ENCODE assay signal across 9 cellular contexts in the genomic region with DNA sequence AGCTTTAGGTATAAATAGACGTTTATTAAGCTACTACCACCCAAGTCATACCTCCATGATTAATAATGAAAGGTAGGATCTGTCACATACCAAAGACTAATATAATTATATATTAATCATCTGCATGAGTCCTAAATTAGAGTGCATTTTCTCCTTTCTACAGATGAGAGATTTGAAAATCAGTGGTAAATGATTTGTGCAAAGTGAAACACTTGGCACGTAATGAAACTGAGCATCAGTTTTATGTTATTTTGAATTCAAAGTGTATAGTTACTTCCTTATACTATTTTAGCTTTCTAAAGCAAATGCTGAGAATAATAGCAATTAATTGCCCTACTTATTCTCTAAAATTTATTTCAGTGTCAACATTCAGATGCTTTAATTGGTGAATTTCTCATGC.
"Had no signal": no experiment of that assay in that cellular context is flagged by ENCODE, and none has a peak within 500 bp of the region (broad histone marks: within the 10 kb centered on the region; RNA-seq: fewer than 3 reads in every experiment).

No MANE protein-coding gene starts in this region.

- FAIRE-seq: HepG2, HTR-8/SVneo, K562 had no signal

- H3K27me3 Mint-ChIP-seq: IgD-negative memory B cell had no signal

- H3K27ac Mint-ChIP-seq: IgD-negative memory B cell had no signal

- H3K4me3 ChIP-seq: K562 had no signal

- H3K4me3 Mint-ChIP-seq: IgD-negative memory B cell had no signal

- H3K4me1 Mint-ChIP-seq: IgD-negative memory B cell had no signal

- DNase-seq: IMR-90, KBM-7, KG1 had no signal

- ATAC-seq: HepG2, K562 had no signal

- H3K36me3 Mint-ChIP-seq: IgD-negative memory B cell had no signal

- H3K4me2 ChIP-seq: KMS-11 had no signal

- H3K27ac ChIP-seq: HL-60, KMS-11 had no signal

- H3K9ac ChIP-seq: KMS-11 had no signal
